In genomic region chr7:91559947-91560346, GRCh38 we compare ENCODE assay signal across 33 cellular contexts.
"Had no signal": no experiment of that assay in that cellular context is flagged by ENCODE, and none has a peak within 500 bp of the region (broad histone marks: within the 10 kb centered on the region; RNA-seq: fewer than 3 reads in every experiment).

No MANE protein-coding gene starts in this region.

- ATAC-seq: activated naive CD4-positive, alpha-beta T cell treated with anti-CD3 and anti-CD28 coated beads, Interleukin-2, amount 50 U/mL, for 72 hours; activated naive CD8-positive, alpha-beta T cell treated with anti-CD3 and anti-CD28 coated beads, Interleukin-2, amount 50 U/mL, for 24 hours; activated T-cell treated with anti-CD3 and anti-CD28 coated beads, Interleukin-2, amount 50 U/mL, for 4 hours; activated T-cell treated with anti-CD3 and anti-CD28 coated beads, Interleukin-2, amount 50 U/mL, for 72 hours; activated T-helper 17 cell treated with anti-CD3 and anti-CD28 coated beads, Interleukin-2, amount 50 U/mL, for 72 hours; body of pancreas had no signal

- H3K36me3 ChIP-seq: adrenal gland, ascending aorta, brain microvascular endothelial cell, breast epithelium, cardiac muscle cell had no signal

- FAIRE-seq: astrocyte, bronchial epithelial cell, colon had no signal

- H3K27ac ChIP-seq: adrenal gland, ascending aorta, body of pancreas, brain microvascular endothelial cell, breast epithelium, cardiac muscle cell had no signal

- H3K4me1 ChIP-seq: adrenal gland, ascending aorta, body of pancreas had no signal

- H3K4me3 ChIP-seq: adrenal gland, ascending aorta, body of pancreas, breast epithelium, cardiac muscle cell had no signal

- H3K9me3 ChIP-seq: adrenal gland, ascending aorta, body of pancreas, breast epithelium had no signal

- H3K27me3 ChIP-seq: adrenal gland, ascending aorta, body of pancreas, brain microvascular endothelial cell, breast epithelium, cardiac muscle cell had no signal

- DNase-seq: activated effector memory CD4-positive, alpha-beta T cell treated with anti-CD3 and anti-CD28 coated beads, Interleukin-2, amount 50 U/mL, for 16 hours; activated effector memory CD4-positive, alpha-beta T cell treated with Interleukin-2 at 50 U/mL for 16 hours; activated gamma-delta T cell; activated gamma-delta T cell treated with Interleukin-2 at 50 U/mL for 16 hours; activated naive CD4-positive, alpha-beta T cell; activated naive CD4-positive, alpha-beta T cell treated with anti-CD3 and anti-CD28 coated beads for 36 hours; activated naive CD4-positive, alpha-beta T cell treated with anti-CD3 and anti-CD28 coated beads, Interleukin-2, amount 10 ng/mL, durations not matched to agents 7 days and 5 days; activated naive CD4-positive, alpha-beta T cell treated with anti-CD3 and anti-CD28 coated beads, Interleukin-2, amount 50 U/mL, for 16 hours; activated naive CD4-positive, alpha-beta T cell treated with Interleukin-2 at 50 U/mL for 16 hours; activated naive CD8-positive, alpha-beta T cell treated with anti-CD3 and anti-CD28 coated beads for 36 hours; activated naive CD8-positive, alpha-beta T cell treated with anti-CD3 and anti-CD28 coated beads, Interleukin-2, amount 10 ng/mL, durations not matched to agents 7 days and 5 days; activated naive CD8-positive, alpha-beta T cell treated with anti-CD3 and anti-CD28 coated beads, Interleukin-2, amount 50 U/mL, for 24 hours; activated T-cell treated with anti-CD3 and anti-CD28 coated beads, Interleukin-2, amount 50 U/mL, for 4 hours; activated T-cell treated with anti-CD3 and anti-CD28 coated beads, Interleukin-2, amount 50 U/mL, for 48 hours; activated T-cell treated with anti-CD3 and anti-CD28 coated beads, Interleukin-2, amount 50 U/mL, for 72 hours; adrenal gland; amniotic stem cell; amygdala; anterior cingulate cortex; aorta; body of pancreas; brain microvascular endothelial cell; caudate nucleus; central memory CD4-positive, alpha-beta T cell; cerebellar nuclear complex had no signal
